8 cellular contexts compared by ENCODE assay signal in genomic region chr9:91151014-91151740, GRCh38.
DNase-seq lines count a peak whose midpoint lies in the region; ATAC-seq and TF ChIP-seq lines count a peak whose summit lies in the region.

No MANE protein-coding gene starts in this region.

- no peaks in the 10 kb centered on the region for H3K9me2 ChIP-seq in SK-N-SH

- 55% methylated on average over 6 of the region's 6 CpGs for WGBS in SK-N-SH (ENCODE audit: low lambda C conversion rate)

- no peak overlapping the region for H3K4me2 ChIP-seq in SK-N-SH

- no peak overlapping the region for H3K9ac ChIP-seq in SK-N-SH

- no peaks in the 10 kb centered on the region for H3K27me3 ChIP-seq in SK-N-SH (ENCODE audit: insufficient read depth)

- H4K20me1 ChIP-seq in SK-N-SH (ENCODE audit: insufficient read depth): no peaks in the 10 kb centered on the region

- no peak overlapping the region for H3K4me3 ChIP-seq in GM12864 (ENCODE audit: low read depth, low read length)
- H3K4me3 ChIP-seq in Jurkat, Clone E6-1 (ENCODE audit: low read length): no peak overlapping the region; the same call in 1 of the 2 replicates
- no peak overlapping the region for H3K4me3 ChIP-seq in astrocyte of the spinal cord (ENCODE audit: low read depth, low read length)
- H3K4me3 ChIP-seq in SK-N-SH (ENCODE audit: low read depth in 2 of 2, low read length in 1 of 2): no peak overlapping the region

- ATAC-seq in GM21526 (IDR thresholded peaks at IDR 0.05; ENCODE audit: low FRiP score, unreplicated experiment): peak; percentile 64

- no peaks in the 10 kb centered on the region for H3F3A ChIP-seq in SK-N-SH (replicated peaks; ENCODE audit: insufficient read depth)

- TF ChIP-seq CTCF in GM12864 (IDR thresholded peaks at IDR 0.05; ENCODE audit: low read depth, low read length, missing control alignments) (no peak), astrocyte of the spinal cord (IDR thresholded peaks at IDR 0.05; ENCODE audit: low read depth, low read length) (no peak), SK-N-SH (IDR thresholded peaks at IDR 0.05) (no peak)

- no peaks in the 10 kb centered on the region for H3K4me1 ChIP-seq in SK-N-SH (ENCODE audit: control insufficient read depth in 1 of 2, insufficient read depth in 2 of 2, low read depth in 1 of 2, low read length in 1 of 2)

- H2AFZ ChIP-seq in SK-N-SH (ENCODE audit: low read depth): no peak overlapping the region

- CTCF ChIA-PET in SK-N-SH (lab: Yijun Ruan, JAX): no interaction called here

- TF ChIP-seq RAD21 in SK-N-SH (IDR thresholded peaks at IDR 0.05; ENCODE audit: low read length): no peak

- POLR2A ChIA-PET in SK-N-SH (lab: Yijun Ruan, JAX): no interaction called here

- in situ Hi-C loops in astrocyte of the spinal cord (cut with HindIII; ENCODE audit: low sequenced_read_pairs): no loop called here

- no peaks in the 10 kb centered on the region for H3K79me2 ChIP-seq in SK-N-SH (ENCODE audit: insufficient read depth)

- no peaks in the 10 kb centered on the region for H3K9me3 ChIP-seq in SK-N-SH

- TF ChIP-seq EP300 in SK-N-SH (IDR thresholded peaks at IDR 0.05; ENCODE audit: borderline replicate concordance in 1 of 2, low read depth in 1 of 2, low read length in 1 of 2): no peak

- DNase-seq in GM12864 (ENCODE audit: low read depth): peak; percentile 76
- DNase-seq in Jurkat, Clone E6-1 (ENCODE audit: low read depth, low spot score): peak; percentile 99
- DNase-seq in astrocyte of the spinal cord (ENCODE audit: low read depth, low spot score): peak; percentile 93
- DNase-seq in stimulated activated naive CD4-positive, alpha-beta T cell treated with Interleukin-2 at 50 U/mL for 16 hours (lab: John Stamatoyannopoulos, UW): peak; percentile 17
- no peak for DNase-seq in SK-N-SH
- no peak for DNase-seq in NCI-H82 treated with DMSO at 0.1 percent for 48 hours (lab: John Stamatoyannopoulos, UW; ENCODE audit: unreplicated experiment)
- DNase-seq in D341Med (ENCODE audit: low spot score): no peak

- no peaks in the 10 kb centered on the region for H3K36me3 ChIP-seq in SK-N-SH (replicated peaks in 1 of 2; ENCODE audit: control insufficient read depth in 1 of 2, insufficient read depth in 2 of 2, low read length in 1 of 2)

- no peak overlapping the region for H3K27ac ChIP-seq in SK-N-SH (ENCODE audit: low read depth in 2 of 2, low read length in 1 of 2)

TF ChIP-seq in SK-N-SH, 30 proteins besides CTCF, POLR2A, EP300 and RAD21:
- TF ChIP-seq TEAD4 (IDR thresholded peaks at IDR 0.05; ENCODE audit: borderline replicate concordance, insufficient read depth) (no peak), FOXM1 (IDR thresholded peaks at IDR 0.05; ENCODE audit: low read depth) (no peak), EZH2phosphoT487 (IDR thresholded peaks at IDR 0.05; ENCODE audit: borderline replicate concordance, low read depth) (no peak)
TF ChIP-seq in SK-N-SH: peak in this region for 0.

Comparison
In these comparisons a context has a peak if more than half of its experiments do, and no peak if none do; other contexts are left out.
1. DNase-seq: peak in GM12864 (single experiment), Jurkat, Clone E6-1 (single experiment), astrocyte of the spinal cord (single experiment) and stimulated activated naive CD4-positive, alpha-beta T cell treated with Interleukin-2 at 50 U/mL for 16 hours (single experiment); none in SK-N-SH (single experiment), NCI-H82 treated with DMSO at 0.1 percent for 48 hours (single experiment) and D341Med (single experiment).